ENCODE assay signal across 8 cellular contexts in the genomic region with DNA sequence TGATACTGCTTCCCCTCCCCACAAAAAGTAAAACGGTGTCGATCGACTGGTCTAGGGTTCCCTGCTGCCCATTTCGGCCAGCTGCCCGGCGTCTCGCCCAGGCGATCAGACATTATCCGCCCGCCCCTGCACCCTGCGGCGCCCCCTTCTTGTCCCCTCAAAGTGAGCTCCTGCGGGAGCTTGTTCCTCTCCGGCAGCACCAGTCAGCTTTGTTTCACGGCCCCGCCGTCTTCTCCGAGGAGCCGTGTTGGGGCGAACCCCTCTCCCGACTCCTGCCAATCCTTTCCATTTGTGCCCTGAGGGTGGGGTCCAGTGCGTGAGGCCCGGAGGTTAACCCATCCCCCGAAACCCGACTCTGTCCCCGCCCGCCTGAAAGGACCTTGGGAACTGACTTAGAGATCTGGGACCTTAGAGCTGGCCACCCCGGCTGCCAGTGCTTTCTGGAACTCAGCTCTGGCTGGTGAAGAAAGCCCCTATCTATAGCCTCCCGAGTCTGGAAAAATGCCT. TPM values are rescaled to one million over a fixed set of nuclear protein-coding genes. Genes with fewer than 3 reads are reported as not detected.
DNase-seq lines count a peak whose midpoint lies in the region; ATAC-seq and TF ChIP-seq lines count a peak whose summit lies in the region.

No MANE protein-coding gene starts in this region.

- H3K4me1 Mint-ChIP-seq in stimulated activated effector memory CD8-positive, alpha-beta T cell treated with anti-CD3 and anti-CD28 coated beads, Interleukin-12 subunit alpha, Interleukin-12 subunit beta, amount 100 ng/mL, for 72 hours: peaks cover 43% of the 10 kb centered on the region

- ATAC-seq in activated CD4-positive, CD25-positive, alpha-beta regulatory T cell treated with anti-CD3 and anti-CD28 coated beads, Interleukin-2, amount 50 U/mL, for 24 hours: no peak
- ATAC-seq in stimulated activated effector memory CD8-positive, alpha-beta T cell treated with anti-CD3 and anti-CD28 coated beads, Interleukin-12 subunit alpha, Interleukin-12 subunit beta, amount 100 ng/mL, for 72 hours: peak; percentile 0

- peaks cover 69% of the 10 kb centered on the region for H3K36me3 Mint-ChIP-seq in stimulated activated effector memory CD8-positive, alpha-beta T cell treated with anti-CD3 and anti-CD28 coated beads, Interleukin-12 subunit alpha, Interleukin-12 subunit beta, amount 100 ng/mL, for 72 hours

- H3K27ac Mint-ChIP-seq in stimulated activated effector memory CD8-positive, alpha-beta T cell treated with anti-CD3 and anti-CD28 coated beads, Interleukin-12 subunit alpha, Interleukin-12 subunit beta, amount 100 ng/mL, for 72 hours: peak overlapping the region; percentile 99

- peak overlapping the region; percentile 96 for H3K4me3 Mint-ChIP-seq in stimulated activated effector memory CD8-positive, alpha-beta T cell treated with anti-CD3 and anti-CD28 coated beads, Interleukin-12 subunit alpha, Interleukin-12 subunit beta, amount 100 ng/mL, for 72 hours

- H3K4me3 ChIP-seq in epithelial cell of esophagus (ENCODE audit: low read length): peak overlapping the region; percentile 59

- no peak for TF ChIP-seq CTCF in epithelial cell of esophagus (IDR thresholded peaks at IDR 0.05; ENCODE audit: insufficient read depth, low read depth, low read length, missing control alignments)

- H3K9me3 Mint-ChIP-seq in stimulated activated effector memory CD8-positive, alpha-beta T cell treated with anti-CD3 and anti-CD28 coated beads, Interleukin-12 subunit alpha, Interleukin-12 subunit beta, amount 100 ng/mL, for 72 hours: no peaks in the 10 kb centered on the region

- DNase-seq in activated CD4-positive, CD25-positive, alpha-beta regulatory T cell (lab: John Stamatoyannopoulos, UW): peak; percentile 6 to 21 (median 18)
- DNase-seq in NCI-H526 treated with DMSO at 0.1 percent for 48 hours (lab: John Stamatoyannopoulos, UW) (peak; percentile 9), activated T-cell treated with anti-CD3 and anti-CD28 coated beads for 1 hour (ENCODE audit: low read depth) (peak; percentile 16), epithelial cell of esophagus (ENCODE audit: low read depth) (peak; percentile 58), mesenteric fat pad (ENCODE audit: low spot score) (peak; percentile 91), DMS153 treated with DMSO at 0.1 percent for 48 hours (lab: John Stamatoyannopoulos, UW; ENCODE audit: unreplicated experiment) (no peak)
- DNase-seq in stimulated activated effector memory CD8-positive, alpha-beta T cell treated with anti-CD3 and anti-CD28 coated beads, Interleukin-12 subunit alpha, Interleukin-12 subunit beta, amount 100 ng/mL, for 72 hours (ENCODE audit: low spot score in 2 of 2): peak; percentile 11 to 73

RNA-seq across cellular contexts. Expression of gene UBE2B, which starts 0.5 kb away (rescaled TPM):
- 91.0 TPM for total RNA-seq in mesenteric fat pad

RNA-seq across cellular contexts. Expression of gene CDKL3, which starts 4.9 kb away (rescaled TPM):
- 2.6 TPM for total RNA-seq in mesenteric fat pad

RNA-seq across cellular contexts. Expression of gene CDKN2AIPNL, which starts 39.8 kb away (rescaled TPM):
- 19.5 TPM for total RNA-seq in mesenteric fat pad
